In the genomic region with DNA sequence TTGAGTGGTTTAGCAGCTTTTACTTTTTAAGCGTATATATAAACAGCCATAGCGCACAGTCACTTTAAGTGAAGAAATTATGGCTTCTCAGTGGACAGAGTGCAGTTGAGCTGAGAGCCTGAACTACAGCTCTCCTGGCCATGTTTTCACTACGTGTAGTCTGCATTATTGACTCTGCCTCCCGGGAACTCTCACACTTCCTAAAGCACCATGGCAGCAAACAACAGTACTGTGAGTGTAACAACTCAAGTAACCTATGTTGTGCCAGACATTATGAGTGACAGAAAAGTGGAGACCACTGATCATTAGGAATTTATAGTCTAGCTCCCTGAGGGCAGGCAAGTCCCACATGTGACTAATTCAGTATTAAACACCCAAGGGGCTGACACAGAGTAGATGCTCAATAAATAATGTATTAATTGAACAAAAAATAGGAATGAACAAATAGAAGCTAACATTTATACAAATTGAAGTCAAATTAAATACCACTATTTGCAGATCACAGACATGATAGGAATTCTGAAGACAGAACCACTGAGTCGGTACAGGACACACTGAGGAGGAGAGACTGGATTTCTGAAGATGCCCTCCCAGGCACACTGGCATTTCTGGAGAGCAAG, we compare ENCODE assay signal across 20 cellular contexts. TPM values are rescaled to one million over a fixed set of nuclear protein-coding genes. Genes with fewer than 3 reads are reported as not detected.
DNase-seq lines count a peak whose midpoint lies in the region; ATAC-seq and TF ChIP-seq lines count a peak whose summit lies in the region.
"Had no signal": no experiment of that assay in that cellular context is flagged by ENCODE, and none has a peak within 500 bp of the region (broad histone marks: within the 10 kb centered on the region; RNA-seq: fewer than 3 reads in every experiment).

No MANE protein-coding gene starts in this region.

- TF ChIP-seq CTCF in left ventricle myocardium inferior (IDR thresholded peaks at IDR 0.05; ENCODE audit: borderline replicate concordance) (no peak), right atrium auricular region (IDR thresholded peaks at IDR 0.05) (no peak), lower lobe of right lung (IDR thresholded peaks at IDR 0.05) (no peak)

- H3K4me3 ChIP-seq in left ventricle myocardium inferior (peak overlapping the region; percentile 4), right atrium auricular region (no peak overlapping the region), lower lobe of right lung (no peak overlapping the region)
- H3K4me3 ChIP-seq: A549, MG63, SJCRH30 had no signal

- H3K36me3 ChIP-seq in left ventricle myocardium inferior (no peaks in the 10 kb centered on the region), right atrium auricular region (no peaks in the 10 kb centered on the region), lower lobe of right lung (no peaks in the 10 kb centered on the region)
- H3K36me3 ChIP-seq: MG63 had no signal

- H3K4me1 ChIP-seq in left ventricle myocardium inferior = peaks cover 39% of the 10 kb centered on the region
- no peaks in the 10 kb centered on the region for H3K4me1 ChIP-seq in right atrium auricular region
- peaks cover 12% of the 10 kb centered on the region for H3K4me1 ChIP-seq in lower lobe of right lung
- H3K4me1 ChIP-seq: A549, SJCRH30 had no signal

- no peak overlapping the region for H3K27ac ChIP-seq in left ventricle myocardium inferior (replicated peaks)
- no peak overlapping the region for H3K27ac ChIP-seq in right atrium auricular region
- H3K27ac ChIP-seq in cingulate gyrus (ENCODE audit: low read depth, low read length) = peak overlapping the region; percentile 42
- no peak overlapping the region for H3K27ac ChIP-seq in lower lobe of right lung
- H3K27ac ChIP-seq: A549, RWPE1, SJCRH30 had no signal

- no peaks in the 10 kb centered on the region for H3K27me3 ChIP-seq in left ventricle myocardium inferior (ENCODE audit: low read depth)
- no peaks in the 10 kb centered on the region for H3K27me3 ChIP-seq in right atrium auricular region
- no peaks in the 10 kb centered on the region for H3K27me3 ChIP-seq in lower lobe of right lung (ENCODE audit: low read depth)
- H3K27me3 ChIP-seq: MG63, SJCRH30 had no signal

- DNase-seq in left ventricle myocardium inferior (no peak), right atrium auricular region (ENCODE audit: low spot score) (no peak), lower lobe of right lung (no peak), T1000 (lab: John Stamatoyannopoulos, UW) (no peak)
- DNase-seq in activated T-cell treated with anti-CD3 and anti-CD28 coated beads, Interleukin-2, amount 50 U/mL, for 48 hours = no peak
- DNase-seq in activated CD4-positive, alpha-beta T cell treated with anti-CD3 and anti-CD28 coated beads for 1 hour = no peak
- DNase-seq: C1 segment of cervical spinal cord, DND-41, GOT3, MG63, NCI-H1092, NCI-H146, NCI-H2081, NCI-H2227 treated with DMSO at 0.1 percent for 48 hours, NCI-H526 treated with DMSO at 0.1 percent for 48 hours, SJCRH30 had no signal

- ATAC-seq in lower lobe of right lung (peak; percentile 59 to 64), HG03280 (IDR thresholded peaks at IDR 0.05; ENCODE audit: unreplicated experiment) (no peak)
- ATAC-seq: A549 had no signal

- intact Hi-C loops in left ventricle myocardium inferior (cut with micrococcal nuclease) (no loop called here), lower lobe of right lung (cut with DNase I) (no loop called here)

- H3K9me3 ChIP-seq in left ventricle myocardium inferior (replicated peaks) (no peaks in the 10 kb centered on the region), right atrium auricular region (no peaks in the 10 kb centered on the region), lower lobe of right lung (no peaks in the 10 kb centered on the region)
- H3K9me3 ChIP-seq: A549, MG63, SJCRH30 had no signal

RNA-seq across cellular contexts. Expression of a gene that starts 19.7 kb away (rescaled TPM):
- 10.1 TPM for total RNA-seq in left ventricle myocardium inferior
- total RNA-seq in right atrium auricular region = 10 to 100 TPM; 15.5 to 17.4 TPM
- 47.0 TPM for total RNA-seq in lower lobe of right lung

RNA-seq across cellular contexts. Expression of a gene that starts 52.2 kb away (rescaled TPM):
- total RNA-seq in left ventricle myocardium inferior (29.0 TPM), right atrium auricular region (10 to 100 TPM; 26.1 to 39.9 TPM), lower lobe of right lung (108 TPM)
